ENCODE assay signal across 8 cellular contexts in genomic region chr14:35404246-35404495, GRCh38. TPM values are rescaled to one million over a fixed set of nuclear protein-coding genes. Genes with fewer than 3 reads are reported as not detected.
DNase-seq lines count a peak whose midpoint lies in the region; ATAC-seq, FAIRE-seq and TF ChIP-seq lines count a peak whose summit lies in the region.

No MANE protein-coding gene starts in this region.

- no peak overlapping the region for H2AK5ac ChIP-seq in mesendoderm (ENCODE audit: low read length)

- peaks cover 28% of the 10 kb centered on the region for H3K79me2 ChIP-seq in mesendoderm (ENCODE audit: control insufficient read depth, insufficient read depth, low read length)

- H3K9ac ChIP-seq in mesendoderm (ENCODE audit: low read length), result peak overlapping the region; percentile 100

- H4K5ac ChIP-seq in mesendoderm (ENCODE audit: low read length), result no peak overlapping the region

- TF ChIP-seq POLR2A in A549 (IDR thresholded peaks at IDR 0.05; ENCODE audit: low read length), result no peak

- peak overlapping the region; percentile 89 for H3K23ac ChIP-seq in mesendoderm (ENCODE audit: low read length)

- ATAC-seq in A549 (peak in 1 of 2 experiments; percentile 33; a peak in 2 of 6 replicates), HG02642 (IDR thresholded peaks at IDR 0.05; ENCODE audit: poor library complexity, unreplicated experiment) (peak; percentile 23), HG02973 (IDR thresholded peaks at IDR 0.05; ENCODE audit: unreplicated experiment) (no peak), HG03039 (IDR thresholded peaks at IDR 0.05; ENCODE audit: unreplicated experiment) (no peak)

- H2BK5ac ChIP-seq in mesendoderm (ENCODE audit: low read length), result peak overlapping the region; percentile 96

- H3K4me2 ChIP-seq in A549 (peak overlapping the region; percentile 92; the same call in 2 of the 3 replicates), mesendoderm (ENCODE audit: low read length) (peak overlapping the region; percentile 25)

- no peak for TF ChIP-seq RAD21 in A549 (conservative IDR thresholded peaks at IDR 0.05 in 1 of 2, IDR thresholded peaks at IDR 0.05 in 1 of 2)

- H3K9me3 ChIP-seq in A549, result no peaks in the 10 kb centered on the region

- H3K4ac ChIP-seq in mesendoderm (ENCODE audit: low read depth, low read length), result peak overlapping the region; percentile 99

- peak overlapping the region; percentile 99 for H3K56ac ChIP-seq in mesendoderm (ENCODE audit: low read length)

- H3K4me3 ChIP-seq in A549 (peak overlapping the region; percentile 97), astrocyte of the cerebellum (ENCODE audit: low read depth, low read length) (peak overlapping the region; percentile 70), mesendoderm (ENCODE audit: low read length) (peak overlapping the region; percentile 92)

- TF ChIP-seq CTCF in A549 (IDR thresholded peaks at IDR 0.05), result no peak
- TF ChIP-seq CTCF in astrocyte of the cerebellum (IDR thresholded peaks at IDR 0.05; ENCODE audit: low read depth, low read length, missing control alignments), result no peak

- H4K8ac ChIP-seq in mesendoderm (ENCODE audit: low read depth, low read length), result peak overlapping the region; percentile 90

- H3K18ac ChIP-seq in mesendoderm (ENCODE audit: low read length), result peak overlapping the region; percentile 97

- H3K27ac ChIP-seq in A549 (peak overlapping the region; percentile 99), mesendoderm (ENCODE audit: low read depth, low read length) (peak overlapping the region; percentile 99)

- WGBS in A549 (ENCODE audit: missing lambda C conversion rate), result no CpG with 5 or more reads among the region's 33 CpGs
- no CpG with 5 or more reads among the region's 33 CpGs for WGBS in mesendoderm (ENCODE audit: extremely low coverage, insufficient coverage, low lambda C conversion rate)

- in situ Hi-C loops in astrocyte of the cerebellum (cut with HindIII; ENCODE audit: low sequenced_read_pairs), result loop anchor here (25.0 kb wide), 1 partner anchor 167 kb away; no protein-coding TSS in a partner anchor

- no peak for FAIRE-seq in A549 (lab: Jason Lieb, UNC)

- H2BK120ac ChIP-seq in mesendoderm (ENCODE audit: low read depth, low read length), result peak overlapping the region; percentile 32

- H3K36me3 ChIP-seq in mesendoderm (ENCODE audit: control insufficient read depth, insufficient read depth, low read length), result peaks cover 17% of the 10 kb centered on the region

- H3K79me1 ChIP-seq in mesendoderm (ENCODE audit: low read length), result peaks cover 15% of the 10 kb centered on the region

- no peak overlapping the region for H2BK15ac ChIP-seq in mesendoderm (replicated peaks; ENCODE audit: low read depth)

- H3K4me1 ChIP-seq in A549 (peaks cover 56% of the 10 kb centered on the region), mesendoderm (ENCODE audit: control insufficient read depth, low read depth, low read length) (peaks cover 20% of the 10 kb centered on the region)

- no peaks in the 10 kb centered on the region for H3K27me3 ChIP-seq in mesendoderm (ENCODE audit: insufficient read depth, low read length, poor library complexity)

- CTCF ChIA-PET in A549 (lab: Yijun Ruan, JAX), result interaction anchor here (0.5 to 6.5 kb wide), 25 partner anchors 9 to 361 kb away, joined by 3 to 35 read pairs (median 5); partner anchors contain the start of gene PSMA6

- TF ChIP-seq EP300 in A549 (IDR thresholded peaks at IDR 0.05), result no peak

- POLR2A ChIA-PET in A549 (lab: Yijun Ruan, JAX), result interaction anchor here (0.5 to 4.2 kb wide), 27 partner anchors 12 to 703 kb away, joined by 3 to 62 read pairs (median 9); partner anchors contain the start of genes FAM177A1, PPP2R3C, PRORP and PSMA6

- DNase-seq in A549 (ENCODE audit: low read depth in 1 of 2, low spot score in 1 of 2) (no peak), astrocyte of the cerebellum (ENCODE audit: low read depth) (no peak), mesendoderm (no peak), midbrain (lab: John Stamatoyannopoulos, UW) (no peak)
- no peak for DNase-seq in activated CD4-positive, alpha-beta T cell treated with anti-CD3 and anti-CD28 coated beads for 4 hours

TF ChIP-seq in A549, 52 proteins besides CTCF, POLR2A, EP300 and RAD21:
- TF ChIP-seq JUN (IDR thresholded peaks at IDR 0.05), result peak; percentile 19 to 77; a peak in 4 of 5 replicates
- TF ChIP-seq EHF (CRISPR knock-in tag; IDR thresholded peaks at IDR 0.05), result no peak

RNA-seq across cellular contexts. Expression of gene NFKBIA, which starts 0.4 kb away (rescaled TPM):
- 65.0 and 102 TPM in 2 replicates for polyA plus RNA-seq in A549 (2011; rRNA removed)
- polyA plus RNA-seq in A549 (2012; cell fraction: cytosol; rRNA removed), result 239 and 266 TPM in 2 replicates
- 490 and 573 TPM in 2 replicates for polyA plus RNA-seq in A549 (2012; cell fraction: nucleus; rRNA removed)
- polyA plus RNA-seq in A549 (2017; fragmentation: RNase III; extraction: RNeasy Plus Mini Kit Qiagen cat#74134 plus additional on column Dnase treatment), result 101 to 115 TPM (median 103 TPM) in 3 replicates
- 335 and 379 TPM in 2 replicates for polyA minus RNA-seq in A549 (2011; rRNA and poly(A)+ RNA removed)
- polyA plus RNA-seq in mesendoderm (2013, experiment 1 of 2), result 49.3 TPM
- polyA plus RNA-seq in mesendoderm (2013, experiment 2 of 2), result 45.6 TPM
